In the genomic region with DNA sequence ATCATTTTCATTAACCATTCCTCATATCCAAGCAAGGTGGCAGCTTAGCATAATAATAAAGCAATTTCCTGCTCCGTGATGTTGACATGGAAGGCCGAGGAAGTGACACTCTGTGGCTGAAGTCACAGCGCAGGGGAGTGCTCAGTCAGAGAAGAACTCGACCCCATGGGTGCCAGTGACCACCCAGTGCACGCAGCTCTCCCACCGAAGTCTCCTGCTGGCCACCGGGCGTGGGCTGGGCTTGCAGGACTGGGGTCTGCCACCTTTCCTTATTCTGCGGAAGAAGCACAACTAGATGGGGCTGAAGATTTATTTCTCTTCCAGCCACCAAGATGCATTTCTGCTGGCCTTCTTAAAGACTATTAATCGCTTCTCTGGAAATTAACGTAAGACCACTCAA, we compare ENCODE assay signal across 19 cellular contexts.
"Had no signal": no experiment of that assay in that cellular context is flagged by ENCODE, and none has a peak within 500 bp of the region (broad histone marks: within the 10 kb centered on the region; RNA-seq: fewer than 3 reads in every experiment).

No MANE protein-coding gene starts in this region.

- H3K79me2 ChIP-seq: parathyroid adenoma had no signal

- H3K27ac ChIP-seq: esophagus squamous epithelium, left ventricle myocardium inferior, parathyroid adenoma, thoracic aorta, VCaP had no signal

- H3K27me3 ChIP-seq: esophagus squamous epithelium had no signal

- H3K9ac ChIP-seq: parathyroid adenoma had no signal

- H3K4me1 ChIP-seq: esophagus squamous epithelium, left ventricle myocardium inferior, parathyroid adenoma had no signal

- ATAC-seq: activated naive CD8-positive, alpha-beta T cell treated with anti-CD3 and anti-CD28 coated beads, Interleukin-2, amount 50 U/mL, for 24 hours; activated T-cell treated with anti-CD3 and anti-CD28 coated beads, Interleukin-2, amount 50 U/mL, for 4 hours; activated T-helper 17 cell treated with anti-CD3 and anti-CD28 coated beads, Interleukin-2, amount 50 U/mL, for 72 hours; mucosa of descending colon; right cardiac atrium; stimulated activated naive CD8-positive, alpha-beta T cell treated with anti-CD3 and anti-CD28 coated beads, Interleukin-15, Interleukin-2, amounts not matched to agents 100 U/mL and 50 U/mL, for 24 hours had no signal

- FAIRE-seq: TTC549 had no signal

- H3K36me3 ChIP-seq: esophagus squamous epithelium, left ventricle myocardium inferior, thoracic aorta had no signal

- H2AFZ ChIP-seq: parathyroid adenoma had no signal

- DNase-seq: activated CD4-positive, alpha-beta T cell treated with anti-CD3 and anti-CD28 coated beads for 4 hours; activated CD4-positive, alpha-beta T cell treated with anti-CD3 and anti-CD28 coated beads, Interleukin-2, amount 50 U/mL, for 4 hours; activated naive CD8-positive, alpha-beta T cell treated with anti-CD3 and anti-CD28 coated beads, Interleukin-2, amount 50 U/mL, for 24 hours; activated T-cell treated with anti-CD3 and anti-CD28 coated beads, Interleukin-2, amount 50 U/mL, for 4 hours; amygdala; caudate nucleus; effector CD4-positive, alpha-beta T cell; esophagus squamous epithelium; foreskin melanocyte; left ventricle myocardium inferior; mucosa of descending colon; right cardiac atrium; stimulated activated CD4-positive, alpha-beta T cell treated with anti-CD3 and anti-CD28 coated beads, Interleukin-2, amount 100 ng/mL, for 48 hours; stimulated activated naive CD8-positive, alpha-beta T cell treated with anti-CD3 and anti-CD28 coated beads, Interleukin-15, Interleukin-2, amounts not matched to agents 100 U/mL and 50 U/mL, for 24 hours had no signal

- H3K9me3 ChIP-seq: esophagus squamous epithelium, left ventricle myocardium inferior, mucosa of descending colon, thoracic aorta had no signal

- H3K4me3 ChIP-seq: esophagus squamous epithelium, left ventricle myocardium inferior, mucosa of descending colon, thoracic aorta had no signal
